ENCODE assay signal across 9 cellular contexts in genomic region chr1:11581455-11581854, GRCh38.
"Had no signal": no experiment of that assay in that cellular context is flagged by ENCODE, and none has a peak within 500 bp of the region (broad histone marks: within the 10 kb centered on the region; RNA-seq: fewer than 3 reads in every experiment).

No MANE protein-coding gene starts in this region.

- H2AFZ ChIP-seq: GM23248 had no signal

- H3K27ac ChIP-seq: GM23248, HL-60 had no signal

- H3K4me1 Mint-ChIP-seq: IgD-negative memory B cell had no signal

- H3K36me3 Mint-ChIP-seq: IgD-negative memory B cell had no signal

- H3K27ac Mint-ChIP-seq: HFFc6, IgD-negative memory B cell had no signal

- H3K9ac ChIP-seq: GM23248 had no signal

- H3K4me3 Mint-ChIP-seq: H9, HFFc6, IgD-negative memory B cell had no signal

- H3K9me3 Mint-ChIP-seq: H9, HFFc6 had no signal

- ATAC-seq: HepG2 had no signal

- DNase-seq: GM23248, H9, HCEC 1CT, HFFc6 had no signal

- H3K4me3 ChIP-seq: GM23248 had no signal

- FAIRE-seq: H1, H54, HepG2 had no signal
